Comparison of ENCODE assay signal across 13 cellular contexts in genomic region chr10:4353964-4354363, GRCh38.
A peak's percentile ranks its signal among the peaks of the same experiment; 100 is the strongest.
DNase-seq lines count a peak whose midpoint lies in the region; ATAC-seq and TF ChIP-seq lines count a peak whose summit lies in the region.
"Had no signal": no experiment of that assay in that cellular context is flagged by ENCODE, and none has a peak within 500 bp of the region (broad histone marks: within the 10 kb centered on the region; RNA-seq: fewer than 3 reads in every experiment).

No MANE protein-coding gene starts in this region.

- no peak overlapping the region for H3K4me3 ChIP-seq in RWPE2 (ENCODE audit: severe bottlenecking)
- H3K4me3 ChIP-seq in lower lobe of right lung, result no peak overlapping the region
- H3K4me3 ChIP-seq in dorsolateral prefrontal cortex, result no peak overlapping the region

- ATAC-seq in RWPE2 (ENCODE audit: low read depth) (peak; percentile 60), lower lobe of right lung (no peak)

- intact Hi-C loops in lower lobe of right lung (cut with DNase I), result no loop called here
- intact Hi-C loops in dorsolateral prefrontal cortex (cut with DNase I), result no loop called here

- H3K4me1 ChIP-seq in RWPE2 (ENCODE audit: insufficient read depth, poor library complexity, severe bottlenecking) (peaks cover 30% of the 10 kb centered on the region), lower lobe of right lung (peaks cover 7% of the 10 kb centered on the region)

- H3K36me3 ChIP-seq in RWPE2 (ENCODE audit: low read depth) (no peaks in the 10 kb centered on the region), lower lobe of right lung (no peaks in the 10 kb centered on the region)

- TF ChIP-seq CTCF in RWPE2 (IDR thresholded peaks at IDR 0.05; ENCODE audit: poor library complexity, severe bottlenecking), result no peak
- TF ChIP-seq CTCF in lower lobe of right lung (IDR thresholded peaks at IDR 0.05), result no peak
- no peak for TF ChIP-seq CTCF in dorsolateral prefrontal cortex (IDR thresholded peaks at IDR 0.05 in 54 of 56, conservative IDR thresholded peaks at IDR 0.05 in 2 of 56; ENCODE audit: low read depth in 1 of 56, partially characterized antibody in 56 of 56)

- H3K9me3 ChIP-seq in RWPE2 (ENCODE audit: severe bottlenecking), result no peaks in the 10 kb centered on the region
- H3K9me3 ChIP-seq in lower lobe of right lung, result no peaks in the 10 kb centered on the region

- H3K27ac ChIP-seq in RWPE2 (ENCODE audit: poor library complexity, severe bottlenecking), result peak overlapping the region; percentile 96
- no peak overlapping the region for H3K27ac ChIP-seq in lower lobe of right lung
- H3K27ac ChIP-seq in dorsolateral prefrontal cortex, result no peak overlapping the region

- no peaks in the 10 kb centered on the region for H3K27me3 ChIP-seq in RWPE2 (ENCODE audit: insufficient read depth, poor library complexity, severe bottlenecking)
- H3K27me3 ChIP-seq in lower lobe of right lung (ENCODE audit: low read depth), result no peaks in the 10 kb centered on the region
- H3K27me3 ChIP-seq in dorsolateral prefrontal cortex, result peaks cover 0 to 10% (median 0%) of the 10 kb centered on the region in 45 donors

- DNase-seq in HCEC 1CT, result peak; percentile 44
- no peak for DNase-seq in RWPE2 (ENCODE audit: low spot score)
- peak; percentile 62 for DNase-seq in fibroblast of gingiva (ENCODE audit: low read depth)
- peak; percentile 94 for DNase-seq in renal cortical epithelial cell (ENCODE audit: low read depth)
- DNase-seq in lower lobe of right lung, result no peak
- no peak for DNase-seq in occipital lobe (lab: John Stamatoyannopoulos, UW)
- DNase-seq in mesenteric fat pad (ENCODE audit: low spot score), result no peak
- DNase-seq in dorsolateral prefrontal cortex, result no peak
- DNase-seq: DMS79 treated with DMSO at 0.1 percent for 48 hours; effector CD4-positive, alpha-beta T cell; left cardiac atrium; NCI-H524; stimulated activated naive B cell treated with anti-CD40 and anti-IgM and Interleukin-4, amounts not matched to agents 10 μg/mL and 1 μg/mL and 100 μg/mL, for 72 hours had no signal

Comparison
In these comparisons a context has a peak if more than half of its experiments do, and no peak if none do; other contexts are left out.
1. DNase-seq: peak in HCEC 1CT (single experiment), fibroblast of gingiva (single experiment) and renal cortical epithelial cell (single experiment); none in RWPE2 (single experiment), lower lobe of right lung (single experiment), occipital lobe (single experiment), mesenteric fat pad (single experiment) and dorsolateral prefrontal cortex (0 of 10).